Comparison of ENCODE assay signal across 11 cellular contexts in genomic region chr2:207632575-207633492, GRCh38. TPM values are rescaled to one million over a fixed set of nuclear protein-coding genes. Genes with fewer than 3 reads are reported as not detected.
DNase-seq lines count a peak whose midpoint lies in the region; ATAC-seq and TF ChIP-seq lines count a peak whose summit lies in the region.
"Had no signal": no experiment of that assay in that cellular context is flagged by ENCODE, and none has a peak within 500 bp of the region (broad histone marks: within the 10 kb centered on the region; RNA-seq: fewer than 3 reads in every experiment).

No MANE protein-coding gene starts in this region.

- no peaks in the 10 kb centered on the region for H3K36me3 Mint-ChIP-seq in activated CD4-positive, alpha-beta memory T cell treated with anti-CD3 and anti-CD28 coated beads for 36 hours
- H3K36me3 Mint-ChIP-seq in activated CD4-positive, alpha-beta memory T cell treated with anti-CD3 and anti-CD28 coated beads, Interleukin-2, amount 10 ng/mL, durations not matched to agents 7 days and 5 days (ENCODE audit: low read depth), result no peaks in the 10 kb centered on the region
- H3K36me3 Mint-ChIP-seq in H9 (ENCODE audit: insufficient read depth in 1 of 3, low read depth in 3 of 3), result no peaks in the 10 kb centered on the region
- H3K36me3 Mint-ChIP-seq: activated naive CD4-positive, alpha-beta T cell treated with anti-CD3 and anti-CD28 coated beads, Interleukin-2, amount 50 U/mL, for 24 hours had no signal

- POLR2A ChIA-PET in activated CD4-positive, alpha-beta memory T cell treated with anti-CD3 and anti-CD28 coated beads for 36 hours (lab: Charles Lee), result no interaction called here
- POLR2A ChIA-PET in activated CD4-positive, alpha-beta memory T cell treated with anti-CD3 and anti-CD28 coated beads, Interleukin-2, amount 10 ng/mL, durations not matched to agents 7 days and 5 days (lab: Charles Lee), result interaction anchor here (1.4 kb wide), 1 partner anchor 8 kb away, joined by 4 read pairs; the partner anchor contains the start of gene METTL21A

- no peaks in the 10 kb centered on the region for H4K20me1 ChIP-seq in H9 (ENCODE audit: control insufficient read depth, insufficient read depth, insufficient read length)

- no peaks in the 10 kb centered on the region for H3K27me3 ChIP-seq in H9 (ENCODE audit: insufficient read depth, low read length)
- H3K27me3 ChIP-seq: pancreas had no signal

- no peak overlapping the region for H4K8ac ChIP-seq in H9 (replicated peaks; ENCODE audit: insufficient read length, low read depth, low read length)

- no peak overlapping the region for H3K4me3 Mint-ChIP-seq in activated CD4-positive, alpha-beta memory T cell treated with anti-CD3 and anti-CD28 coated beads for 36 hours
- no peak overlapping the region for H3K4me3 Mint-ChIP-seq in activated CD4-positive, alpha-beta memory T cell treated with anti-CD3 and anti-CD28 coated beads, Interleukin-2, amount 10 ng/mL, durations not matched to agents 7 days and 5 days
- H3K4me3 Mint-ChIP-seq in H9, result no peak overlapping the region
- H3K4me3 Mint-ChIP-seq: activated naive CD4-positive, alpha-beta T cell treated with anti-CD3 and anti-CD28 coated beads, Interleukin-2, amount 50 U/mL, for 24 hours had no signal

- no peak overlapping the region for H3K56ac ChIP-seq in H9 (ENCODE audit: insufficient read length, low read depth, low read length)

- H3K79me1 ChIP-seq in H9 (ENCODE audit: insufficient read depth, low read depth, low read length, poor library complexity, severe bottlenecking), result no peaks in the 10 kb centered on the region

- CTCF ChIA-PET in activated CD4-positive, alpha-beta memory T cell treated with anti-CD3 and anti-CD28 coated beads for 36 hours (lab: Charles Lee), result interaction anchor here (2.1 kb wide), 1 partner anchor 408 kb away, joined by 9 read pairs; no protein-coding TSS in a partner anchor
- CTCF ChIA-PET in activated CD4-positive, alpha-beta memory T cell treated with anti-CD3 and anti-CD28 coated beads, Interleukin-2, amount 10 ng/mL, durations not matched to agents 7 days and 5 days (lab: Charles Lee), result interaction anchor here (0.8 kb wide), 1 partner anchor 11 kb away, joined by 5 read pairs; no protein-coding TSS in a partner anchor

- no peak overlapping the region for H3K14ac ChIP-seq in H9 (ENCODE audit: insufficient read depth, low read length)

- H2BK120ac ChIP-seq in H9 (ENCODE audit: low read depth, low read length, poor library complexity, severe bottlenecking), result no peak overlapping the region

- DNase-seq in activated CD4-positive, alpha-beta memory T cell treated with anti-CD3 and anti-CD28 coated beads for 36 hours, result peak; percentile 40
- DNase-seq in activated CD4-positive, alpha-beta memory T cell treated with anti-CD3 and anti-CD28 coated beads, Interleukin-2, amount 10 ng/mL, durations not matched to agents 7 days and 5 days, result no peak
- peak; percentile 93 for DNase-seq in NCI-H460 (ENCODE audit: extremely low read depth, low read depth)
- peak; percentile 8 to 47 for DNase-seq in erythroblast (lab: John Stamatoyannopoulos, UW)
- no peak for DNase-seq in stimulated activated naive CD8-positive, alpha-beta T cell treated with anti-CD3 and anti-CD28 coated beads, Interleukin-15, Interleukin-2, amounts not matched to agents 100 U/mL and 50 U/mL, for 24 hours
- no peak for DNase-seq in sciatic nerve (ENCODE audit: low spot score)
- no peak for DNase-seq in H9
- DNase-seq in SHP77 (lab: John Stamatoyannopoulos, UW), result no peak
- DNase-seq: pancreas had no signal

- no peaks in the 10 kb centered on the region for H3K23me2 ChIP-seq in H9 (ENCODE audit: insufficient read length, low read depth, low read length, poor library complexity, severe bottlenecking)

- ATAC-seq in stimulated activated naive CD8-positive, alpha-beta T cell treated with anti-CD3 and anti-CD28 coated beads, Interleukin-15, Interleukin-2, amounts not matched to agents 100 U/mL and 50 U/mL, for 24 hours, result peak; percentile 92
- no peak for ATAC-seq in sciatic nerve

- no peak overlapping the region for H3K23ac ChIP-seq in H9 (ENCODE audit: insufficient read length, low read depth, low read length)

- no peaks in the 10 kb centered on the region for H3K4me1 ChIP-seq in H9 (ENCODE audit: insufficient read depth, low read length)
- H3K4me1 ChIP-seq: pancreas had no signal

- H3K27ac Mint-ChIP-seq in activated CD4-positive, alpha-beta memory T cell treated with anti-CD3 and anti-CD28 coated beads for 36 hours, result no peak overlapping the region
- H3K27ac Mint-ChIP-seq in activated CD4-positive, alpha-beta memory T cell treated with anti-CD3 and anti-CD28 coated beads, Interleukin-2, amount 10 ng/mL, durations not matched to agents 7 days and 5 days, result no peak overlapping the region
- H3K27ac Mint-ChIP-seq in H9, result no peak overlapping the region; a peak in 1 of 7 replicates
- H3K27ac Mint-ChIP-seq: activated naive CD4-positive, alpha-beta T cell treated with anti-CD3 and anti-CD28 coated beads, Interleukin-2, amount 50 U/mL, for 24 hours had no signal

- no peak overlapping the region for H3T11ph ChIP-seq in H9 (ENCODE audit: low read length)

- H3K4me1 Mint-ChIP-seq in activated CD4-positive, alpha-beta memory T cell treated with anti-CD3 and anti-CD28 coated beads for 36 hours (ENCODE audit: low read depth), result peaks cover 7% of the 10 kb centered on the region
- peaks cover under 1% of the 10 kb centered on the region for H3K4me1 Mint-ChIP-seq in activated CD4-positive, alpha-beta memory T cell treated with anti-CD3 and anti-CD28 coated beads, Interleukin-2, amount 10 ng/mL, durations not matched to agents 7 days and 5 days
- peaks cover 4 to 17% of the 10 kb centered on the region in 2 experiments for H3K4me1 Mint-ChIP-seq in H9

- no peak overlapping the region for H2BK5ac ChIP-seq in H9 (ENCODE audit: insufficient read length, low read length)

- H3K4ac ChIP-seq in H9 (ENCODE audit: low read depth, low read length), result no peak overlapping the region

- H3K79me2 ChIP-seq in H9 (ENCODE audit: insufficient read depth, low read length), result no peaks in the 10 kb centered on the region

- no peak overlapping the region for H3K9ac ChIP-seq in H9 (ENCODE audit: extremely low read depth, insufficient read length, low read length)

- WGBS in H9 (ENCODE audit: extremely low coverage, insufficient read length, low lambda C conversion rate), result no CpG with 5 or more reads among the region's 8 CpGs

- H3K27ac ChIP-seq in H9 (ENCODE audit: insufficient read length, low read depth, low read length), result no peak overlapping the region
- H3K27ac ChIP-seq: C4-2B, pancreas had no signal

- no peaks in the 10 kb centered on the region for H3K9me3 ChIP-seq in H9 (ENCODE audit: control insufficient read depth, low read depth, low read length)
- H3K9me3 ChIP-seq: pancreas had no signal

- no peak overlapping the region for H2BK15ac ChIP-seq in H9 (ENCODE audit: low read depth, low read length)

- no peak for TF ChIP-seq POLR2A in erythroblast (IDR thresholded peaks at IDR 0.05; ENCODE audit: low read length)

- H3K9me3 Mint-ChIP-seq in activated CD4-positive, alpha-beta memory T cell treated with anti-CD3 and anti-CD28 coated beads for 36 hours, result no peaks in the 10 kb centered on the region
- H3K9me3 Mint-ChIP-seq in activated CD4-positive, alpha-beta memory T cell treated with anti-CD3 and anti-CD28 coated beads, Interleukin-2, amount 10 ng/mL, durations not matched to agents 7 days and 5 days, result no peaks in the 10 kb centered on the region
- H3K9me3 Mint-ChIP-seq in H9, result no peaks in the 10 kb centered on the region
- H3K9me3 Mint-ChIP-seq: activated naive CD4-positive, alpha-beta T cell treated with anti-CD3 and anti-CD28 coated beads, Interleukin-2, amount 50 U/mL, for 24 hours had no signal

- H2BK20ac ChIP-seq in H9 (ENCODE audit: low read depth, low read length, poor library complexity, severe bottlenecking), result no peak overlapping the region

- H4K91ac ChIP-seq in H9 (ENCODE audit: insufficient read length, low read depth, low read length), result no peak overlapping the region

- no peak overlapping the region for H2AK5ac ChIP-seq in H9 (ENCODE audit: insufficient read length, low read length)

- H2BK12ac ChIP-seq in H9 (ENCODE audit: insufficient read length, low read depth, low read length), result no peak overlapping the region

- H3K4me2 ChIP-seq in H9 (ENCODE audit: insufficient read depth, insufficient read length, low read length), result no peak overlapping the region

- TF ChIP-seq CTCF in H9 (conservative IDR thresholded peaks at IDR 0.05), result no peak

- no peak overlapping the region for H3K18ac ChIP-seq in H9 (ENCODE audit: insufficient read length, low read depth, low read length)

- H3K27me3 Mint-ChIP-seq in activated CD4-positive, alpha-beta memory T cell treated with anti-CD3 and anti-CD28 coated beads for 36 hours, result no peaks in the 10 kb centered on the region
- H3K27me3 Mint-ChIP-seq in activated CD4-positive, alpha-beta memory T cell treated with anti-CD3 and anti-CD28 coated beads, Interleukin-2, amount 10 ng/mL, durations not matched to agents 7 days and 5 days, result peaks cover 1% of the 10 kb centered on the region
- H3K27me3 Mint-ChIP-seq in H9 (ENCODE audit: low read depth), result no peaks in the 10 kb centered on the region
- H3K27me3 Mint-ChIP-seq: activated naive CD4-positive, alpha-beta T cell treated with anti-CD3 and anti-CD28 coated beads, Interleukin-2, amount 50 U/mL, for 24 hours had no signal

- intact Hi-C loops in activated CD4-positive, alpha-beta memory T cell treated with anti-CD3 and anti-CD28 coated beads for 36 hours (cut with micrococcal nuclease), result no loop called here
- intact Hi-C loops in sciatic nerve (cut with DNase I), result no loop called here

- H4K5ac ChIP-seq in H9 (ENCODE audit: insufficient read length, low read depth, low read length), result no peak overlapping the region

- no peak overlapping the region for H2AFZ ChIP-seq in H9 (ENCODE audit: low read length)

RNA-seq across cellular contexts. Expression of gene METTL21A, which starts 7.6 kb away (rescaled TPM):
- total RNA-seq in activated CD4-positive, alpha-beta memory T cell treated with anti-CD3 and anti-CD28 coated beads for 36 hours, result 10 to 100 TPM; 21.2 to 22.9 TPM
- 10 to 100 TPM; 13.6 to 15.7 TPM for total RNA-seq in activated CD4-positive, alpha-beta memory T cell treated with anti-CD3 and anti-CD28 coated beads, Interleukin-2, amount 10 ng/mL, durations not matched to agents 7 days and 5 days
- 130 and 136 TPM in 2 replicates for total RNA-seq in NCI-H460 (2014; rRNA removed; shearing (Covaris generic))
- polyA plus RNA-seq in NCI-H460 (2014; cell fraction: nucleus; rRNA removed), result 110 and 155 TPM in 2 replicates
- 13.7 TPM for total RNA-seq in sciatic nerve
- 65.9 and 68.6 TPM in 2 replicates for total RNA-seq in H9 (2021)

Comparison
In these comparisons a context has a peak if more than half of its experiments do, and no peak if none do; other contexts are left out.
1. DNase-seq: peak in activated CD4-positive, alpha-beta memory T cell treated with anti-CD3 and anti-CD28 coated beads for 36 hours (single experiment), NCI-H460 (single experiment) and erythroblast (2 of 2); none in activated CD4-positive, alpha-beta memory T cell treated with anti-CD3 and anti-CD28 coated beads, Interleukin-2, amount 10 ng/mL, durations not matched to agents 7 days and 5 days (single experiment), stimulated activated naive CD8-positive, alpha-beta T cell treated with anti-CD3 and anti-CD28 coated beads, Interleukin-15, Interleukin-2, amounts not matched to agents 100 U/mL and 50 U/mL, for 24 hours (single experiment), sciatic nerve (single experiment), H9 (single experiment) and SHP77 (0 of 2).